ENCODE assay signal across 3 cellular contexts in the genomic region with DNA sequence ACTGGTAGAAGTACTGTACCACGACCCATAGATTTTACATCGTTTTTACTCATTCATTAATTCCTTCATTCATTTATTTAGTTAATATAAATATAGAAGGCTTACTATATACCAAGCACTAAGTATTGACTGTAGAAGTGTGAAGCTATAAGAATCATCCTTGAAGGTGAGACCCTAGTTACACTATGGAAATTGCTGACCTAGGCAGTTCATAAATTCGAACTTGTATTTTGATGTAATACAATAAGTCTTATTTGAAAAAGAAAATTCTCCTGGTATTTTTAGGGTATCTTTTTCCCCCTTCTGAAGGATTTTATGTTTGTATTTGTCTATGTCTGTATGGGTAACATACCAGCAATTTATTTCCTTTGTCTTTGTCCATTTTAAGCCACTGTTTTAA.
TF ChIP-seq lines count a peak whose summit lies in the region.

No MANE protein-coding gene starts in this region.

TF ChIP-seq in A549, 52 proteins besides CTCF, POLR2A, EP300 and RAD21:
- peak; percentile 86 for TF ChIP-seq MAFK (IDR thresholded peaks at IDR 0.05; ENCODE audit: partially characterized antibody)
- no peak for TF ChIP-seq POLR2AphosphoS2 (conservative IDR thresholded peaks at IDR 0.05; ENCODE audit: low read length)

TF ChIP-seq in IMR-90, 13 proteins besides CTCF, POLR2A, EP300 and RAD21:
- peak; percentile 95 for TF ChIP-seq MAFK (IDR thresholded peaks at IDR 0.05; ENCODE audit: low read depth, low read length)
- TF ChIP-seq, protein P1, sequence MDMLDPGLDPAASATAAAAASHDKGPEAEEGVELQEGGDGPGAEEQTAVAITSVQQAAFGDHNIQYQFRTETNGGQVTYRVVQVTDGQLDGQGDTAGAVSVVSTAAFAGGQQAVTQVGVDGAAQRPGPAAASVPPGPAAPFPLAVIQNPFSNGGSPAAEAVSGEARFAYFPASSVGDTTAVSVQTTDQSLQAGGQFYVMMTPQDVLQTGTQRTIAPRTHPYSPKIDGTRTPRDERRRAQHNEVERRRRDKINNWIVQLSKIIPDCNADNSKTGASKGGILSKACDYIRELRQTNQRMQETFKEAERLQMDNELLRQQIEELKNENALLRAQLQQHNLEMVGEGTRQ (IDR thresholded peaks at IDR 0.05; ENCODE audit: low read depth, low read length) = no peak

TF ChIP-seq in H1, 55 proteins besides CTCF, POLR2A, EP300 and RAD21:
- TF ChIP-seq GABPA (IDR thresholded peaks at IDR 0.05; ENCODE audit: borderline replicate concordance, insufficient read depth, low read length) = no peak
- TF ChIP-seq MAFK (IDR thresholded peaks at IDR 0.05; ENCODE audit: low read depth, low read length) = peak; percentile 71; the same call in 1 of the 2 replicates
